In genomic region chr1:151340870-151341754, GRCh38 we compare ENCODE assay signal across 9 cellular contexts. TPM values are rescaled to one million over a fixed set of nuclear protein-coding genes. Genes with fewer than 3 reads are reported as not detected.
DNase-seq lines count a peak whose midpoint lies in the region; ATAC-seq lines count a peak whose summit lies in the region.
"Had no signal": no experiment of that assay in that cellular context is flagged by ENCODE, and none has a peak within 500 bp of the region (broad histone marks: within the 10 kb centered on the region; RNA-seq: fewer than 3 reads in every experiment).

No MANE protein-coding gene starts in this region.

- H3K9me3 Mint-ChIP-seq in stimulated activated naive B cell treated with anti-CD40 and anti-IgM and Interleukin-4, amounts not matched to agents 10 μg/mL and 1 μg/mL and 100 μg/mL, for 72 hours, result no peaks in the 10 kb centered on the region

- H3K4me1 Mint-ChIP-seq in stimulated activated naive B cell treated with anti-CD40 and anti-IgM and Interleukin-4, amounts not matched to agents 10 μg/mL and 1 μg/mL and 100 μg/mL, for 72 hours, result peaks cover 40 to 61% of the 10 kb centered on the region in 2 donors

- DNase-seq in DMS79 (lab: John Stamatoyannopoulos, UW) (peak; percentile 37), NCI-H510A treated with DMSO at 0.1 percent for 48 hours (lab: John Stamatoyannopoulos, UW) (peak; percentile 88), lung microvascular endothelial cell (ENCODE audit: low read depth in 2 of 2) (peak; percentile 87 to 91)
- DNase-seq in activated CD4-positive, alpha-beta T cell treated with anti-CD3 and anti-CD28 coated beads for 48 hours, result peak; percentile 47
- DNase-seq in effector CD8-positive, alpha-beta T cell (lab: John Stamatoyannopoulos, UW), result peak; percentile 14
- peak; percentile 23 for DNase-seq in stimulated activated naive B cell treated with anti-CD40 and anti-IgM and Interleukin-4, amounts not matched to agents 10 μg/mL and 1 μg/mL and 100 μg/mL, for 72 hours

- peak; percentile 66 for ATAC-seq in HG03439 (IDR thresholded peaks at IDR 0.05; ENCODE audit: unreplicated experiment)
- ATAC-seq in stimulated activated naive B cell treated with anti-CD40 and anti-IgM and Interleukin-4, amounts not matched to agents 10 μg/mL and 1 μg/mL and 100 μg/mL, for 72 hours (replicated peaks), result peak; percentile 89
- ATAC-seq in HG02588 (IDR thresholded peaks at IDR 0.05; ENCODE audit: unreplicated experiment), result no peak

- H3K27ac Mint-ChIP-seq in stimulated activated naive B cell treated with anti-CD40 and anti-IgM and Interleukin-4, amounts not matched to agents 10 μg/mL and 1 μg/mL and 100 μg/mL, for 72 hours, result peak overlapping the region; percentile 6

- peaks cover 31 to 35% of the 10 kb centered on the region in 2 donors for H3K36me3 Mint-ChIP-seq in stimulated activated naive B cell treated with anti-CD40 and anti-IgM and Interleukin-4, amounts not matched to agents 10 μg/mL and 1 μg/mL and 100 μg/mL, for 72 hours

- no peaks in the 10 kb centered on the region for H3K27me3 Mint-ChIP-seq in stimulated activated naive B cell treated with anti-CD40 and anti-IgM and Interleukin-4, amounts not matched to agents 10 μg/mL and 1 μg/mL and 100 μg/mL, for 72 hours

- H3K4me3 Mint-ChIP-seq in stimulated activated naive B cell treated with anti-CD40 and anti-IgM and Interleukin-4, amounts not matched to agents 10 μg/mL and 1 μg/mL and 100 μg/mL, for 72 hours, result no peak overlapping the region

RNA-seq across cellular contexts. Expression of gene RFX5, which starts 5.9 kb away (rescaled TPM):
- total RNA-seq in lung microvascular endothelial cell, result 32.9 and 38.3 TPM in 2 replicates

RNA-seq across cellular contexts. Expression of gene PI4KB, which starts 13.9 kb away (rescaled TPM):
- total RNA-seq in lung microvascular endothelial cell, result 27.9 and 33.3 TPM in 2 replicates

RNA-seq across cellular contexts. Expression of gene SELENBP1, which starts 31.4 kb away (rescaled TPM):
- 0.40 and 3.1 TPM in 2 replicates for total RNA-seq in lung microvascular endothelial cell
- total RNA-seq: mononuclear cell had no signal

RNA-seq across cellular contexts. Expression of gene PSMB4, which starts 58.3 kb away (rescaled TPM):
- total RNA-seq in lung microvascular endothelial cell, result 360 and 367 TPM in 2 replicates

RNA-seq across cellular contexts. Expression of gene ZNF687, which starts 59.0 kb away (rescaled TPM):
- 5.7 and 7.1 TPM in 2 replicates for total RNA-seq in lung microvascular endothelial cell

Comparison
In these comparisons a context has a peak if more than half of its experiments do, and no peak if none do; other contexts are left out.
1. DNase-seq: peak in every context shown above with its lines; median percentile 89 in lung microvascular endothelial cell; 88 in NCI-H510A treated with DMSO at 0.1 percent for 48 hours; 47 in activated CD4-positive, alpha-beta T cell treated with anti-CD3 and anti-CD28 coated beads for 48 hours; 37 in DMS79; 23 in stimulated activated naive B cell treated with anti-CD40 and anti-IgM and Interleukin-4, amounts not matched to agents 10 μg/mL and 1 μg/mL and 100 μg/mL, for 72 hours; 14 in effector CD8-positive, alpha-beta T cell.